In genomic region chr17:12580640-12581039, GRCh38 we compare ENCODE assay signal across 16 cellular contexts.
"Had no signal": no experiment of that assay in that cellular context is flagged by ENCODE, and none has a peak within 500 bp of the region (broad histone marks: within the 10 kb centered on the region; RNA-seq: fewer than 3 reads in every experiment).

No MANE protein-coding gene starts in this region.

- H3K4me3 Mint-ChIP-seq: activated CD4-positive, alpha-beta memory T cell treated with anti-CD3 and anti-CD28 coated beads for 36 hours; activated naive CD8-positive, alpha-beta T cell treated with anti-CD3 and anti-CD28 coated beads, Interleukin-2, amount 10 ng/mL, durations not matched to agents 7 days and 5 days; activated T-cell treated with anti-CD3 and anti-CD28 coated beads, Interleukin-2, amount 50 U/mL, for 72 hours; neural progenitor cell; stimulated activated effector memory CD8-positive, alpha-beta T cell treated with anti-CD3 and anti-CD28 coated beads, Interleukin-12 subunit alpha, Interleukin-12 subunit beta, amount 100 ng/mL, for 72 hours had no signal

- H3K4me2 ChIP-seq: hepatocyte, neural progenitor cell had no signal

- H3K36me3 Mint-ChIP-seq: activated CD4-positive, alpha-beta memory T cell treated with anti-CD3 and anti-CD28 coated beads for 36 hours; activated naive CD8-positive, alpha-beta T cell treated with anti-CD3 and anti-CD28 coated beads, Interleukin-2, amount 10 ng/mL, durations not matched to agents 7 days and 5 days; neural progenitor cell; stimulated activated effector memory CD8-positive, alpha-beta T cell treated with anti-CD3 and anti-CD28 coated beads, Interleukin-12 subunit alpha, Interleukin-12 subunit beta, amount 100 ng/mL, for 72 hours had no signal

- H3K9ac ChIP-seq: neural progenitor cell, parathyroid adenoma had no signal

- H3K27ac Mint-ChIP-seq: activated CD4-positive, alpha-beta memory T cell treated with anti-CD3 and anti-CD28 coated beads for 36 hours; activated naive CD8-positive, alpha-beta T cell treated with anti-CD3 and anti-CD28 coated beads, Interleukin-2, amount 10 ng/mL, durations not matched to agents 7 days and 5 days; activated T-cell treated with anti-CD3 and anti-CD28 coated beads, Interleukin-2, amount 50 U/mL, for 72 hours; neural progenitor cell; stimulated activated effector memory CD8-positive, alpha-beta T cell treated with anti-CD3 and anti-CD28 coated beads, Interleukin-12 subunit alpha, Interleukin-12 subunit beta, amount 100 ng/mL, for 72 hours had no signal

- H3K4me3 ChIP-seq: colonic mucosa, hepatocyte, neural progenitor cell, transverse colon had no signal

- H3K79me2 ChIP-seq: hepatocyte, parathyroid adenoma had no signal

- H3K27me3 ChIP-seq: colonic mucosa, hepatocyte, neural progenitor cell, transverse colon had no signal

- H3K27me3 Mint-ChIP-seq: activated CD4-positive, alpha-beta memory T cell treated with anti-CD3 and anti-CD28 coated beads for 36 hours; activated naive CD8-positive, alpha-beta T cell treated with anti-CD3 and anti-CD28 coated beads, Interleukin-2, amount 10 ng/mL, durations not matched to agents 7 days and 5 days had no signal

- ATAC-seq: activated T-cell treated with anti-CD3 and anti-CD28 coated beads, Interleukin-2, amount 50 U/mL, for 72 hours; stimulated activated effector memory CD8-positive, alpha-beta T cell treated with anti-CD3 and anti-CD28 coated beads, Interleukin-12 subunit alpha, Interleukin-12 subunit beta, amount 100 ng/mL, for 72 hours had no signal

- H2AFZ ChIP-seq: hepatocyte, neural progenitor cell, parathyroid adenoma had no signal

- H3K4me1 ChIP-seq: colonic mucosa, neural progenitor cell, parathyroid adenoma, transverse colon had no signal

- DNase-seq: activated CD4-positive, alpha-beta memory T cell treated with anti-CD3 and anti-CD28 coated beads for 36 hours; activated CD4-positive, CD25-positive, alpha-beta regulatory T cell treated with anti-CD3 and anti-CD28 coated beads, Interleukin-2, amount 50 U/mL, for 72 hours; activated gamma-delta T cell treated with Interleukin-2 at 50 U/mL for 16 hours; activated naive CD8-positive, alpha-beta T cell treated with anti-CD3 and anti-CD28 coated beads, Interleukin-2, amount 10 ng/mL, durations not matched to agents 7 days and 5 days; activated T-cell treated with anti-CD3 and anti-CD28 coated beads, Interleukin-2, amount 50 U/mL, for 72 hours; aorta; colonic mucosa; effector memory CD4-positive, alpha-beta T cell; mammary epithelial cell; small intestine; T-helper 9 cell; transverse colon had no signal

- H3K4me1 Mint-ChIP-seq: activated naive CD8-positive, alpha-beta T cell treated with anti-CD3 and anti-CD28 coated beads, Interleukin-2, amount 10 ng/mL, durations not matched to agents 7 days and 5 days; neural progenitor cell; stimulated activated effector memory CD8-positive, alpha-beta T cell treated with anti-CD3 and anti-CD28 coated beads, Interleukin-12 subunit alpha, Interleukin-12 subunit beta, amount 100 ng/mL, for 72 hours had no signal

- FAIRE-seq: small intestine had no signal

- H3K36me3 ChIP-seq: colonic mucosa, neural progenitor cell, transverse colon had no signal

- H3K9me3 ChIP-seq: colonic mucosa, transverse colon had no signal

- H3K27ac ChIP-seq: colonic mucosa, hepatocyte, neural progenitor cell, parathyroid adenoma, transverse colon had no signal
